In the genomic region with DNA sequence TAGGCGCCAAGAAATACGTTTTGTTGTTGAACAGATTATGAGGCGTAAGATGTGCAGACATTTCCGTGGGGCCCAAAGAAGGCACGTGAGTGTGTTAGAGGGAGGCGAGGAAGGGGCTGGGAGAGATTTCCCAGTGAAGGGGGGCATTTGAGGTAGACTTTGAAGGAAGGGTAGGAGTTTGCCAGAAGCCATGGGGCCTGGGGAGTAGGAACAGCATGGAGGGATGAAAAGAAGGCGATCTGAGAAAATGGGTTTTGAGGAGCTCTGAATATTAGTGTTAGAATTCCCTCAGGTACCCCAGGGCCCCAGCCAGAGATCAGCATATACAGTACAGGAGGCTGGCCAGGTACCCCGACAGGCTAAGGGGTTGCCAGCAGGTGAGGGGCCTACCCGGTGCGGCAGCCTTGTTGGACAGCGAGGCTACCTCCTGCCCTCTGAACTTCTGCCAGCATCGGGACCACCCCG, we compare ENCODE assay signal across 8 cellular contexts. TPM values are rescaled to one million over a fixed set of nuclear protein-coding genes. Genes with fewer than 3 reads are reported as not detected.
A peak's percentile ranks its signal among the peaks of the same experiment; 100 is the strongest.
DNase-seq lines count a peak whose midpoint lies in the region; ATAC-seq and TF ChIP-seq lines count a peak whose summit lies in the region.

No MANE protein-coding gene starts in this region.

- H3K4me1 Mint-ChIP-seq in CD4-positive, alpha-beta memory T cell, result peaks cover 12 to 47% (median 32%) of the 10 kb centered on the region in 4 donors
- peaks cover 55% of the 10 kb centered on the region for H3K4me1 Mint-ChIP-seq in dendritic cell treated with granulocyte-macrophage colony-stimulating factor and Interleukin-4, amounts not matched to agents 40 ng/mL and 50 ng/mL, for 4 days (ENCODE audit: low read depth)
- H3K4me1 Mint-ChIP-seq in neural crest cell, result peaks cover 39% of the 10 kb centered on the region

- no peaks in the 10 kb centered on the region for H3K9me3 ChIP-seq in CD4-positive, alpha-beta memory T cell (ENCODE audit: control insufficient read depth in 1 of 2, low read length in 2 of 2)
- H3K9me3 ChIP-seq in Loucy (ENCODE audit: insufficient read depth, low read depth, low read length), result no peaks in the 10 kb centered on the region

- H3K36me3 ChIP-seq in CD4-positive, alpha-beta memory T cell (ENCODE audit: insufficient read depth, low read length), result peaks cover 28% of the 10 kb centered on the region
- peaks cover 22% of the 10 kb centered on the region; the same call in 1 of the 2 replicates for H3K36me3 ChIP-seq in Loucy (ENCODE audit: insufficient read depth, low read length)

- H3K4me2 ChIP-seq in Loucy (ENCODE audit: low read depth, low read length, poor library complexity, severe bottlenecking), result peak overlapping the region; percentile 98

- intact Hi-C loops in CD4-positive, alpha-beta memory T cell (cut with micrococcal nuclease), result loop anchor here (1.0 to 2.0 kb wide), 3 partner anchors 19 to 103 kb away; partner anchors contain the start of genes ATF4, RPS19BP1 and TAB1
- intact Hi-C loops in dendritic cell treated with granulocyte-macrophage colony-stimulating factor and Interleukin-4, amounts not matched to agents 40 ng/mL and 50 ng/mL, for 4 days (cut with micrococcal nuclease), result loop anchor here (1.0 kb wide), 1 partner anchor 19 kb away; the partner anchor contains the start of gene ATF4

- peak overlapping the region; percentile 95 to 99 (median 96) for H3K4me3 Mint-ChIP-seq in CD4-positive, alpha-beta memory T cell
- peak overlapping the region; percentile 82 for H3K4me3 Mint-ChIP-seq in dendritic cell treated with granulocyte-macrophage colony-stimulating factor and Interleukin-4, amounts not matched to agents 40 ng/mL and 50 ng/mL, for 4 days
- H3K4me3 Mint-ChIP-seq in neural crest cell, result peak overlapping the region; percentile 93

- H2AFZ ChIP-seq in Loucy (ENCODE audit: low read length), result peak overlapping the region; percentile 77

- peaks cover 31% of the 10 kb centered on the region for H3K4me1 ChIP-seq in CD4-positive, alpha-beta memory T cell (ENCODE audit: insufficient read depth, low read length)
- peaks cover 24% of the 10 kb centered on the region for H3K4me1 ChIP-seq in Loucy (ENCODE audit: insufficient read depth, low read length, poor library complexity, severe bottlenecking)

- no peak for TF ChIP-seq CTCF in Loucy (conservative IDR thresholded peaks at IDR 0.05; ENCODE audit: low read length)
- TF ChIP-seq CTCF in neural crest cell (conservative IDR thresholded peaks at IDR 0.05), result no peak

- POLR2A ChIA-PET in CD4-positive, alpha-beta memory T cell (lab: Charles Lee; ENCODE audit: partially characterized antibody), result interaction anchor here (0.7 to 5.5 kb wide), 16 partner anchors 8 to 676 kb away, joined by 3 to 125 read pairs (median 7); partner anchors contain the start of genes ATF4, RPL3, RPS19BP1 and TAB1

- H3F3A ChIP-seq in Loucy (ENCODE audit: low read depth), result no peaks in the 10 kb centered on the region; the same call in 1 of the 2 replicates

- H3K4me3 ChIP-seq in CD4-positive, alpha-beta memory T cell (ENCODE audit: low read length in 2 of 2), result peak overlapping the region in 1 of 2 donors; percentile 63
- H3K4me3 ChIP-seq in Loucy (ENCODE audit: low read length, poor library complexity, severe bottlenecking), result peak overlapping the region; percentile 96

- H3K36me3 Mint-ChIP-seq in CD4-positive, alpha-beta memory T cell, result peaks cover 15 to 30% of the 10 kb centered on the region in 2 donors
- H3K36me3 Mint-ChIP-seq in dendritic cell treated with granulocyte-macrophage colony-stimulating factor and Interleukin-4, amounts not matched to agents 40 ng/mL and 50 ng/mL, for 4 days (ENCODE audit: low read depth), result peaks cover 42% of the 10 kb centered on the region
- H3K36me3 Mint-ChIP-seq in neural crest cell (ENCODE audit: low read depth), result peaks cover 3% of the 10 kb centered on the region

- no peaks in the 10 kb centered on the region for H3K9me3 Mint-ChIP-seq in CD4-positive, alpha-beta memory T cell
- H3K9me3 Mint-ChIP-seq in dendritic cell treated with granulocyte-macrophage colony-stimulating factor and Interleukin-4, amounts not matched to agents 40 ng/mL and 50 ng/mL, for 4 days, result no peaks in the 10 kb centered on the region
- H3K9me3 Mint-ChIP-seq in neural crest cell, result no peaks in the 10 kb centered on the region

- peak overlapping the region; percentile 78 to 98 (median 96) for H3K27ac Mint-ChIP-seq in CD4-positive, alpha-beta memory T cell
- peak overlapping the region; percentile 89 for H3K27ac Mint-ChIP-seq in dendritic cell treated with granulocyte-macrophage colony-stimulating factor and Interleukin-4, amounts not matched to agents 40 ng/mL and 50 ng/mL, for 4 days
- H3K27ac Mint-ChIP-seq in neural crest cell (ENCODE audit: unreplicated experiment), result peak overlapping the region; percentile 91

- H4K20me1 ChIP-seq in Loucy (ENCODE audit: insufficient read depth, low read length, poor library complexity, severe bottlenecking), result peaks cover 20% of the 10 kb centered on the region

- H3K9ac ChIP-seq in Loucy (ENCODE audit: low read depth, low read length, poor library complexity, severe bottlenecking), result peak overlapping the region; percentile 96

- H3K79me2 ChIP-seq in Loucy (ENCODE audit: insufficient read depth, low read length), result peaks cover 44% of the 10 kb centered on the region

- CTCF ChIA-PET in CD4-positive, alpha-beta memory T cell (lab: Charles Lee; ENCODE audit: partially characterized antibody), result interaction anchor here (0.5 to 3.7 kb wide), 12 partner anchors 8 to 1147 kb away, joined by 3 to 17 read pairs (median 4); partner anchors contain the start of gene TAB1

- H3K27me3 Mint-ChIP-seq in CD4-positive, alpha-beta memory T cell, result no peaks in the 10 kb centered on the region
- no peaks in the 10 kb centered on the region for H3K27me3 Mint-ChIP-seq in dendritic cell treated with granulocyte-macrophage colony-stimulating factor and Interleukin-4, amounts not matched to agents 40 ng/mL and 50 ng/mL, for 4 days
- no peaks in the 10 kb centered on the region for H3K27me3 Mint-ChIP-seq in neural crest cell (ENCODE audit: low read depth)

- no peak for ATAC-seq in HG03432 (IDR thresholded peaks at IDR 0.05; ENCODE audit: unreplicated experiment)

- peak overlapping the region; percentile 70 for H3K27ac ChIP-seq in CD4-positive, alpha-beta memory T cell (ENCODE audit: low read depth, low read length)

- no peaks in the 10 kb centered on the region for H3K27me3 ChIP-seq in CD4-positive, alpha-beta memory T cell (ENCODE audit: insufficient read depth, low read length)
- no peaks in the 10 kb centered on the region for H3K27me3 ChIP-seq in Loucy (ENCODE audit: insufficient read depth, low read length, poor library complexity, severe bottlenecking)

- no peak for DNase-seq in CD4-positive, alpha-beta memory T cell
- DNase-seq in neural crest cell (ENCODE audit: low read depth, low spot score), result no peak
- no peak for DNase-seq in SKM-1 treated with dmso at 0.1 percent for 144 hours (lab: John Stamatoyannopoulos, UW; ENCODE audit: unreplicated experiment)
- no peak for DNase-seq in COLO668 (lab: John Stamatoyannopoulos, UW; ENCODE audit: unreplicated experiment)
- no peak for DNase-seq in NCI-H1105 (lab: John Stamatoyannopoulos, UW)

- H3K9me2 ChIP-seq in Loucy (replicated peaks; ENCODE audit: low read depth, low read length), result no peaks in the 10 kb centered on the region

RNA-seq across cellular contexts. Expression of gene MIEF1, which starts 0.4 kb away (rescaled TPM):
- total RNA-seq in CD4-positive, alpha-beta memory T cell, result 10 to 100 TPM; 40.5 to 44.3 TPM
- 10 to 100 TPM; 15.4 to 27.5 TPM for polyA plus RNA-seq in CD4-positive, alpha-beta memory T cell
- 43.3 and 45.0 TPM in 2 replicates for total RNA-seq in neural crest cell

RNA-seq across cellular contexts. Expression of gene ATF4, which starts 18.7 kb away (rescaled TPM):
- total RNA-seq in CD4-positive, alpha-beta memory T cell, result 100 to 1,000 TPM; 265 to 278 TPM
- polyA plus RNA-seq in CD4-positive, alpha-beta memory T cell, result 100 to 1,000 TPM in 1 of 2 donors, 10 to 100 TPM in 1; 44.4 to 109 TPM
- total RNA-seq in neural crest cell, result 363 and 364 TPM in 2 replicates

RNA-seq across cellular contexts. Expression of gene RPS19BP1, which starts 30.9 kb away (rescaled TPM):
- 10 to 100 TPM; 66.9 to 67.1 TPM for total RNA-seq in CD4-positive, alpha-beta memory T cell
- polyA plus RNA-seq in CD4-positive, alpha-beta memory T cell, result 100 to 1,000 TPM; 103 to 112 TPM
- 67.5 and 72.6 TPM in 2 replicates for total RNA-seq in neural crest cell

RNA-seq across cellular contexts. Expression of gene MGAT3, which starts 44.9 kb away (rescaled TPM):
- under 1 TPM; 0.19 to 0.73 TPM for total RNA-seq in CD4-positive, alpha-beta memory T cell
- polyA plus RNA-seq in CD4-positive, alpha-beta memory T cell, result not detected
- total RNA-seq in neural crest cell, result 20.3 and 23.5 TPM in 2 replicates
